Comparison of ENCODE assay signal across 19 cellular contexts in genomic region chr10:131021967-131022366, GRCh38.
A peak's percentile ranks its signal among the peaks of the same experiment; 100 is the strongest.
DNase-seq lines count a peak whose midpoint lies in the region; ATAC-seq, FAIRE-seq and TF ChIP-seq lines count a peak whose summit lies in the region.
"Had no signal": no experiment of that assay in that cellular context is flagged by ENCODE, and none has a peak within 500 bp of the region (broad histone marks: within the 10 kb centered on the region; RNA-seq: fewer than 3 reads in every experiment).

No MANE protein-coding gene starts in this region.

- H3K27ac ChIP-seq in WERI-Rb-1 (peak overlapping the region; percentile 18), sigmoid colon (no peak overlapping the region), vagina (no peak overlapping the region)
- H3K27ac ChIP-seq: 22Rv1, A549, BLaER1, HL-60 had no signal

- TF ChIP-seq POLR2A in sigmoid colon (IDR thresholded peaks at IDR 0.05) (no peak), vagina (IDR thresholded peaks at IDR 0.05) (no peak)

- intact Hi-C loops in sigmoid colon (cut with DNase I) = no loop called here
- intact Hi-C loops in vagina (cut with DNase I) = no loop called here

- H3K27me3 ChIP-seq in WERI-Rb-1 (ENCODE audit: insufficient read depth, low read depth, severe bottlenecking) (no peaks in the 10 kb centered on the region), sigmoid colon (peaks cover 0 to under 1% (median 0%) of the 10 kb centered on the region in 3 donors), vagina (no peaks in the 10 kb centered on the region)
- H3K27me3 ChIP-seq: BLaER1 had no signal

- H3K4me3 ChIP-seq in WERI-Rb-1 (ENCODE audit: low read depth, low read length) (no peak overlapping the region), sigmoid colon (no peak overlapping the region), vagina (no peak overlapping the region)
- H3K4me3 ChIP-seq: A549, BLaER1, HAP-1 had no signal

- H3K9me3 ChIP-seq in WERI-Rb-1 (ENCODE audit: severe bottlenecking) (no peaks in the 10 kb centered on the region), sigmoid colon (no peaks in the 10 kb centered on the region), vagina (no peaks in the 10 kb centered on the region)
- H3K9me3 ChIP-seq: A549, BLaER1 had no signal

- peak; percentile 56 for TF ChIP-seq CTCF in WERI-Rb-1 (IDR thresholded peaks at IDR 0.05; ENCODE audit: low read depth, low read length)
- no peak for TF ChIP-seq CTCF in sigmoid colon (IDR thresholded peaks at IDR 0.05)
- no peak for TF ChIP-seq CTCF in vagina (IDR thresholded peaks at IDR 0.05)

- 70 to 79% methylated on average over 4 of the region's 4 CpGs for WGBS in sigmoid colon, 2 donors

- no peak for FAIRE-seq in urothelium cell line (lab: Jason Lieb, UNC)
- FAIRE-seq: A549 had no signal

- DNase-seq in NCI-H1092 treated with DMSO at 0.1 percent for 48 hours (lab: John Stamatoyannopoulos, UW) (peak; percentile 47), NCI-H1092 (lab: John Stamatoyannopoulos, UW) (no peak), NCI-H146 treated with DMSO at 0.1 percent for 48 hours (lab: John Stamatoyannopoulos, UW; ENCODE audit: unreplicated experiment) (peak; percentile 23), WERI-Rb-1 (peak; percentile 39), sigmoid colon (peak; percentile 38), vagina (ENCODE audit: extremely low spot score in 2 of 2) (no peak), urothelium cell line (ENCODE audit: low spot score) (no peak)
- DNase-seq: CD4-positive, alpha-beta memory T cell; DMS153; DMS79; GF-D8; GOT3; IMR-90 had no signal

- H3K4me1 ChIP-seq in sigmoid colon (no peaks in the 10 kb centered on the region), vagina (no peaks in the 10 kb centered on the region)
- H3K4me1 ChIP-seq: A549, BLaER1, HAP-1 had no signal

- H3K36me3 ChIP-seq in WERI-Rb-1 = no peaks in the 10 kb centered on the region
- no peaks in the 10 kb centered on the region for H3K36me3 ChIP-seq in sigmoid colon
- H3K36me3 ChIP-seq in vagina = no peaks in the 10 kb centered on the region
- H3K36me3 ChIP-seq: BLaER1, HAP-1 had no signal

- ATAC-seq in HG03342 (IDR thresholded peaks at IDR 0.05; ENCODE audit: unreplicated experiment) = no peak
- ATAC-seq: A549 had no signal

- TF ChIP-seq EP300 in sigmoid colon (IDR thresholded peaks at IDR 0.05) = no peak

Comparison
In these comparisons a context has a peak if more than half of its experiments do, and no peak if none do; other contexts are left out.
1. DNase-seq: peak in NCI-H1092 treated with DMSO at 0.1 percent for 48 hours (single experiment), NCI-H146 treated with DMSO at 0.1 percent for 48 hours (single experiment), WERI-Rb-1 (single experiment) and sigmoid colon (single experiment); none in NCI-H1092 (single experiment), vagina (0 of 2) and urothelium cell line (single experiment).